26 cellular contexts compared by ENCODE assay signal in genomic region chrX:103461156-103461555, GRCh38. TPM values are rescaled to one million over a fixed set of nuclear protein-coding genes. Genes with fewer than 3 reads are reported as not detected.
DNase-seq lines count a peak whose midpoint lies in the region; ATAC-seq, FAIRE-seq and TF ChIP-seq lines count a peak whose summit lies in the region.
"Had no signal": no experiment of that assay in that cellular context is flagged by ENCODE, and none has a peak within 500 bp of the region (broad histone marks: within the 10 kb centered on the region; RNA-seq: fewer than 3 reads in every experiment).

No MANE protein-coding gene starts in this region.

- H3K4me1 ChIP-seq in ACC112 (ENCODE audit: control insufficient read depth, insufficient read depth, low read length, unreplicated experiment) (peaks cover 16% of the 10 kb centered on the region), osteoblast (ENCODE audit: insufficient read depth, low read length) (peaks cover 2% of the 10 kb centered on the region)
- H3K4me1 ChIP-seq in effector memory CD4-positive, alpha-beta T cell (ENCODE audit: control insufficient read depth, insufficient read depth, low read length, poor library complexity, severe bottlenecking): no peaks in the 10 kb centered on the region
- H3K4me1 ChIP-seq: SJCRH30 had no signal

- DNase-seq in HCEC 1CT: peak; percentile 34
- DNase-seq in bronchial epithelial cell (ENCODE audit: low read depth): peak; percentile 45
- peak; percentile 52 for DNase-seq in osteoblast (ENCODE audit: insufficient read length, low spot score, missing footprints)
- no peak for DNase-seq in superior temporal gyrus (ENCODE audit: extremely low spot score)
- no peak for DNase-seq in NCI-H128 (lab: John Stamatoyannopoulos, UW; ENCODE audit: unreplicated experiment)
- DNase-seq in effector memory CD4-positive, alpha-beta T cell: no peak
- DNase-seq: ACHN; Calu3; CD8-positive, alpha-beta T cell; GDM1; MM.1S; NCI-H1048; NCI-H1436; NCI-H187 treated with DMSO at 0.1 percent for 48 hours; NCI-H345; NCI-H524; NCI-H774; NK-92 treated with Interleukin-12 subunit alpha and Interleukin-12 subunit beta, amount 100 ng/mL, for 24 hours; SJCRH30 had no signal

- no peak for FAIRE-seq in bronchial epithelial cell (lab: Jason Lieb, UNC)
- FAIRE-seq: GM19239, H54, HepG2, K562 had no signal

- H3K79me2 ChIP-seq in ACC112 (ENCODE audit: control insufficient read depth, insufficient read depth, low read length, unreplicated experiment) (no peaks in the 10 kb centered on the region), osteoblast (ENCODE audit: insufficient read depth, low read length) (no peaks in the 10 kb centered on the region)

- no peak overlapping the region for H3K4me2 ChIP-seq in osteoblast (ENCODE audit: insufficient read depth, low read length)
- H3K4me2 ChIP-seq: BLaER1 treated with 17β-estradiol and CSF1 and Interleukin-3, amounts not matched to agents 10 nM and 100 nM had no signal

- no peaks in the 10 kb centered on the region for H3K36me3 ChIP-seq in ACC112 (ENCODE audit: insufficient read depth, low read length)
- no peaks in the 10 kb centered on the region for H3K36me3 ChIP-seq in bronchial epithelial cell (ENCODE audit: control insufficient read depth, insufficient read depth, low read length)
- H3K36me3 ChIP-seq in osteoblast (ENCODE audit: insufficient read depth, low read length): no peaks in the 10 kb centered on the region
- no peaks in the 10 kb centered on the region for H3K36me3 ChIP-seq in effector memory CD4-positive, alpha-beta T cell (ENCODE audit: control insufficient read depth, insufficient read depth, low read length)
- H3K36me3 ChIP-seq: BLaER1 treated with 17β-estradiol and CSF1 and Interleukin-3, amounts not matched to agents 10 nM and 100 nM; SJCRH30 had no signal

- H3K27me3 ChIP-seq in ACC112 (ENCODE audit: insufficient read depth, low read length) (no peaks in the 10 kb centered on the region), bronchial epithelial cell (ENCODE audit: control insufficient read depth, insufficient read depth, low read length) (no peaks in the 10 kb centered on the region), osteoblast (ENCODE audit: insufficient read depth, low read length) (no peaks in the 10 kb centered on the region)
- no peaks in the 10 kb centered on the region for H3K27me3 ChIP-seq in effector memory CD4-positive, alpha-beta T cell (replicated peaks; ENCODE audit: control insufficient read depth, insufficient read depth, low read length, poor library complexity, severe bottlenecking)
- H3K27me3 ChIP-seq: BLaER1 treated with 17β-estradiol and CSF1 and Interleukin-3, amounts not matched to agents 10 nM and 100 nM; SJCRH30 had no signal

- no peak for ATAC-seq in GM21528 (IDR thresholded peaks at IDR 0.05; ENCODE audit: low FRiP score, unreplicated experiment)
- ATAC-seq: CD8-positive, alpha-beta T cell; HepG2; K562 had no signal

- no peak overlapping the region for H3K4me3 ChIP-seq in ACC112 (ENCODE audit: low read depth, low read length)
- no peak overlapping the region for H3K4me3 ChIP-seq in bronchial epithelial cell (ENCODE audit: low read depth, low read length)
- no peak overlapping the region for H3K4me3 ChIP-seq in osteoblast (ENCODE audit: insufficient read depth, low read length)
- H3K4me3 ChIP-seq in effector memory CD4-positive, alpha-beta T cell (ENCODE audit: insufficient read depth, low read depth, low read length, poor library complexity, severe bottlenecking): no peak overlapping the region
- H3K4me3 ChIP-seq: BLaER1 treated with 17β-estradiol and CSF1 and Interleukin-3, amounts not matched to agents 10 nM and 100 nM; K562; SJCRH30 had no signal

- H2AFZ ChIP-seq in ACC112 (ENCODE audit: low read length, unreplicated experiment) (no peak overlapping the region), osteoblast (ENCODE audit: low read length) (no peak overlapping the region)

- no peaks in the 10 kb centered on the region for H4K20me1 ChIP-seq in osteoblast (ENCODE audit: insufficient read depth, low read length)
- H4K20me1 ChIP-seq: BLaER1 treated with 17β-estradiol and CSF1 and Interleukin-3, amounts not matched to agents 10 nM and 100 nM had no signal

- H3K27ac ChIP-seq in ACC112 (ENCODE audit: low read depth, low read length): peak overlapping the region; percentile 71
- H3K27ac ChIP-seq in osteoblast (ENCODE audit: low read depth, low read length): no peak overlapping the region
- H3K27ac ChIP-seq in effector memory CD4-positive, alpha-beta T cell (ENCODE audit: insufficient read depth, low read length, poor library complexity, severe bottlenecking): no peak overlapping the region
- H3K27ac ChIP-seq: BLaER1 treated with 17β-estradiol and CSF1 and Interleukin-3, amounts not matched to agents 10 nM and 100 nM; SJCRH30 had no signal

- no peaks in the 10 kb centered on the region for H3K9me3 ChIP-seq in osteoblast (ENCODE audit: low read depth, low read length)
- H3K9me3 ChIP-seq in effector memory CD4-positive, alpha-beta T cell (ENCODE audit: control insufficient read depth, low read length): no peaks in the 10 kb centered on the region
- H3K9me3 ChIP-seq: SJCRH30 had no signal

- TF ChIP-seq CTCF in bronchial epithelial cell (IDR thresholded peaks at IDR 0.05; ENCODE audit: insufficient read depth, low read length, severe bottlenecking): no peak
- no peak for TF ChIP-seq CTCF in osteoblast (IDR thresholded peaks at IDR 0.05; ENCODE audit: extremely low read depth, low read depth, low read length)

RNA-seq across cellular contexts. Expression of gene RAB40A, which starts 58.1 kb away (rescaled TPM):
- total RNA-seq in bronchial epithelial cell: under 0.01 and 0.13 TPM in 2 replicates
- total RNA-seq in osteoblast: under 0.01 and 0.29 TPM in 2 replicates
- total RNA-seq: CD8-positive, alpha-beta T cell; HepG2 had no signal

Comparison
In these comparisons a context has a peak if more than half of its experiments do, and no peak if none do; other contexts are left out.
1. DNase-seq: peak in HCEC 1CT (single experiment), bronchial epithelial cell (single experiment) and osteoblast (single experiment); none in superior temporal gyrus (single experiment), NCI-H128 (single experiment) and effector memory CD4-positive, alpha-beta T cell (0 of 3).